In genomic region chr12:89621511-89621910, GRCh38 we compare ENCODE assay signal across 18 cellular contexts.
"Had no signal": no experiment of that assay in that cellular context is flagged by ENCODE, and none has a peak within 500 bp of the region (broad histone marks: within the 10 kb centered on the region; RNA-seq: fewer than 3 reads in every experiment).

No MANE protein-coding gene starts in this region.

- H3K36me3 ChIP-seq: colonic mucosa, uterus had no signal

- H3K4me1 ChIP-seq: colonic mucosa, gastrocnemius medialis, heart left ventricle, left ventricle myocardium inferior, tibial nerve, uterus had no signal

- H3K27ac ChIP-seq: brain microvascular endothelial cell, colonic mucosa, gastrocnemius medialis, heart left ventricle, left ventricle myocardium inferior, tibial nerve, uterus had no signal

- DNase-seq: activated CD4-positive, alpha-beta T cell treated with anti-CD3 and anti-CD28 coated beads, Interleukin-2, amount 10 ng/mL, durations not matched to agents 7 days and 5 days; activated CD8-positive, alpha-beta memory T cell treated with anti-CD3 and anti-CD28 coated beads, Interleukin-2, amount 50 U/mL, for 4 hours; activated CD8-positive, alpha-beta T cell treated with anti-CD3 and anti-CD28 coated beads, Interleukin-2, amount 10 ng/mL, durations not matched to agents 7 days and 5 days; activated naive CD4-positive, alpha-beta T cell treated with anti-CD3 and anti-CD28 coated beads for 36 hours; activated T-cell treated with anti-CD3 and anti-CD28 coated beads, Interleukin-2, amount 50 U/mL, for 4 hours; aorta; brain microvascular endothelial cell; central memory CD4-positive, alpha-beta T cell; colonic mucosa; gastrocnemius medialis; heart left ventricle; left ventricle myocardium inferior; mucosa of descending colon; naive B cell; stimulated activated CD4-positive, alpha-beta T cell treated with anti-CD3 and anti-CD28 coated beads, Interleukin-15, amount 100 ng/mL, for 24 hours; stimulated activated CD4-positive, alpha-beta T cell treated with anti-CD3 and anti-CD28 coated beads, Interleukin-2, amount 100 ng/mL, for 48 hours; uterus had no signal

- H3K4me3 ChIP-seq: colonic mucosa, gastrocnemius medialis, heart left ventricle, left ventricle myocardium inferior, mucosa of descending colon, tibial nerve, uterus had no signal

- H3K9me3 ChIP-seq: colonic mucosa, gastrocnemius medialis, heart left ventricle, left ventricle myocardium inferior, mucosa of descending colon, tibial nerve, uterus had no signal

- H3K27me3 ChIP-seq: brain microvascular endothelial cell, colonic mucosa, gastrocnemius medialis, heart left ventricle, tibial nerve, uterus had no signal

- ATAC-seq: activated CD8-positive, alpha-beta T cell treated with anti-CD3 and anti-CD28 coated beads, Interleukin-2, amount 10 ng/mL, durations not matched to agents 7 days and 5 days; activated T-cell treated with anti-CD3 and anti-CD28 coated beads, Interleukin-2, amount 50 U/mL, for 4 hours; gastrocnemius medialis; heart left ventricle; mucosa of descending colon had no signal
